22 cellular contexts compared by ENCODE assay signal in genomic region chr9:13228431-13228830, GRCh38.
"Had no signal": no experiment of that assay in that cellular context is flagged by ENCODE, and none has a peak within 500 bp of the region (broad histone marks: within the 10 kb centered on the region; RNA-seq: fewer than 3 reads in every experiment).

No MANE protein-coding gene starts in this region.

- ATAC-seq: activated CD8-positive, alpha-beta T cell treated with anti-CD3 and anti-CD28 coated beads, Interleukin-2, amount 10 ng/mL, durations not matched to agents 7 days and 5 days; PC-3; WTC11 had no signal

- DNase-seq: activated CD4-positive, alpha-beta T cell treated with anti-CD3 and anti-CD28 coated beads for 48 hours; activated CD4-positive, alpha-beta T cell treated with anti-CD3 and anti-CD28 coated beads, Interleukin-2, amount 50 U/mL, for 4 hours; activated CD4-positive, CD25-positive, alpha-beta regulatory T cell treated with anti-CD3 and anti-CD28 coated beads, Interleukin-2, amount 50 U/mL, for 72 hours; activated CD8-positive, alpha-beta memory T cell treated with anti-CD3 and anti-CD28 coated beads, Interleukin-2, amount 50 U/mL, for 48 hours; activated CD8-positive, alpha-beta T cell treated with anti-CD3 and anti-CD28 coated beads, Interleukin-2, amount 10 ng/mL, durations not matched to agents 7 days and 5 days; activated effector memory CD4-positive, alpha-beta T cell treated with Interleukin-2 at 50 U/mL for 16 hours; activated naive CD4-positive, alpha-beta T cell; activated T-cell treated with anti-CD3 and anti-CD28 coated beads, Interleukin-2, amount 50 U/mL, for 24 hours; amygdala; KG1; NCI-H1092; NCI-H1417; NCI-H1930; NCI-H345; NCI-H510A; NCI-H526 treated with DMSO at 0.1 percent for 48 hours; NK-92 treated with Interleukin-12 subunit alpha and Interleukin-12 subunit beta, amount 100 ng/mL, for 24 hours; PC-3; SHP77 had no signal

- H3K4me3 ChIP-seq: cardiac muscle cell, SJSA1 had no signal
